Comparison of ENCODE assay signal across 7 cellular contexts in genomic region chr16:29074554-29075402, GRCh38.
A peak's percentile ranks its signal among the peaks of the same experiment; 100 is the strongest.
DNase-seq lines count a peak whose midpoint lies in the region; ATAC-seq and TF ChIP-seq lines count a peak whose summit lies in the region.
"Not testable (repeated sequence)": the region's sequence is repeated elsewhere in the genome, so short reads cannot be mapped to it uniquely, and the experiment has no call there.

No MANE protein-coding gene starts in this region.

- ATAC-seq in GM18520 (IDR thresholded peaks at IDR 0.05; ENCODE audit: unreplicated experiment) (peak; percentile 47), HG02759 (IDR thresholded peaks at IDR 0.05; ENCODE audit: unreplicated experiment) (peak; percentile 93)

- H3K27me3 ChIP-seq in NT2/D1 (ENCODE audit: insufficient read depth, insufficient read length); colonic mucosa; kidney epithelial cell (ENCODE audit: control insufficient read depth, insufficient read depth, low read length); skeletal muscle tissue (ENCODE audit: control insufficient read depth in 3 of 3, insufficient read depth in 3 of 3, low read length in 3 of 3): not testable (repeated sequence)

- H3K9me3 ChIP-seq in NT2/D1 (ENCODE audit: insufficient read depth, low read length); colonic mucosa; skeletal muscle tissue (ENCODE audit: control insufficient read depth in 3 of 3, low read length in 3 of 3): not testable (repeated sequence)

- not testable (repeated sequence) for H3K9ac ChIP-seq in NT2/D1 (ENCODE audit: insufficient read length, low read depth)
- peak overlapping the region; percentile 19 to 60 for H3K9ac ChIP-seq in colonic mucosa (ENCODE audit: low read depth in 2 of 2, low read length in 2 of 2)
- peak overlapping the region in 2 of 3 donors; percentile 33 to 57 for H3K9ac ChIP-seq in skeletal muscle tissue (ENCODE audit: low read depth in 1 of 3, low read length in 3 of 3)

- not testable (repeated sequence) for TF ChIP-seq CTCF in colonic mucosa (IDR thresholded peaks at IDR 0.05); kidney epithelial cell (IDR thresholded peaks at IDR 0.05; ENCODE audit: insufficient read depth, low read length, poor library complexity, severe bottlenecking)

- not testable (repeated sequence) for H3K36me3 ChIP-seq in NT2/D1 (ENCODE audit: insufficient read depth, insufficient read length, low read length); colonic mucosa; kidney epithelial cell (ENCODE audit: control insufficient read depth, insufficient read depth, low read length); skeletal muscle tissue (ENCODE audit: control insufficient read depth in 3 of 3, insufficient read depth in 3 of 3, low read length in 3 of 3)

- not testable (repeated sequence) for H3K4me1 ChIP-seq in NT2/D1 (ENCODE audit: insufficient read depth, insufficient read length); colonic mucosa; skeletal muscle tissue (ENCODE audit: control insufficient read depth in 3 of 3, insufficient read depth in 3 of 3, low read length in 3 of 3)

- H3K27ac ChIP-seq in colonic mucosa = peak overlapping the region; percentile 60
- not testable (repeated sequence) for H3K27ac ChIP-seq in skeletal muscle tissue (ENCODE audit: low read depth, low read length)

- H3K4me3 ChIP-seq in NT2/D1 (ENCODE audit: insufficient read length, low read depth) = peak overlapping the region; percentile 11
- H3K4me3 ChIP-seq in colonic mucosa = peak overlapping the region; percentile 26
- peak overlapping the region; percentile 27 for H3K4me3 ChIP-seq in kidney epithelial cell (ENCODE audit: low read depth, low read length)
- H3K4me3 ChIP-seq in skeletal muscle tissue (ENCODE audit: low read length in 3 of 3) = peak overlapping the region in 2 of 3 donors; percentile 37 to 59

- intact Hi-C loops in colonic mucosa (cut with DNase I) = not testable (repeated sequence)

- not testable (repeated sequence) for DNase-seq in NT2/D1 (ENCODE audit: low read depth, low spot score); kidney epithelial cell (ENCODE audit: low read depth)
- DNase-seq in activated CD8-positive, alpha-beta memory T cell treated with anti-CD3 and anti-CD28 coated beads for 24 hours = peak; percentile 83
- peak; percentile 33 for DNase-seq in colonic mucosa
